21 cellular contexts compared by ENCODE assay signal in genomic region chr2:18476484-18476883, GRCh38.
DNase-seq lines count a peak whose midpoint lies in the region; ATAC-seq, FAIRE-seq and TF ChIP-seq lines count a peak whose summit lies in the region.
"Had no signal": no experiment of that assay in that cellular context is flagged by ENCODE, and none has a peak within 500 bp of the region (broad histone marks: within the 10 kb centered on the region; RNA-seq: fewer than 3 reads in every experiment).

No MANE protein-coding gene starts in this region.

- no peak for TF ChIP-seq RAD21 in SK-N-SH (IDR thresholded peaks at IDR 0.05; ENCODE audit: low read length)

- H3K4me1 ChIP-seq in SK-N-SH (ENCODE audit: control insufficient read depth in 1 of 2, insufficient read depth in 2 of 2, low read depth in 1 of 2, low read length in 1 of 2), result peaks cover 9 to 13% of the 10 kb centered on the region in 2 experiments; a peak in 3 of 4 replicates
- H3K4me1 ChIP-seq: A549; BLaER1 treated with 17β-estradiol and CSF1 and Interleukin-3, amounts not matched to agents 10 nM and 100 nM; Caco-2 had no signal

- H4K20me1 ChIP-seq in SK-N-SH (ENCODE audit: insufficient read depth), result no peaks in the 10 kb centered on the region
- H4K20me1 ChIP-seq: BLaER1 treated with 17β-estradiol and CSF1 and Interleukin-3, amounts not matched to agents 10 nM and 100 nM had no signal

- no peak for TF ChIP-seq EP300 in SK-N-SH (IDR thresholded peaks at IDR 0.05; ENCODE audit: borderline replicate concordance in 1 of 2, low read depth in 1 of 2, low read length in 1 of 2)

- H3F3A ChIP-seq in SK-N-SH (replicated peaks; ENCODE audit: insufficient read depth), result no peaks in the 10 kb centered on the region

- TF ChIP-seq CTCF in SK-N-SH (IDR thresholded peaks at IDR 0.05) (no peak), epithelial cell of esophagus (IDR thresholded peaks at IDR 0.05; ENCODE audit: insufficient read depth, low read depth, low read length, missing control alignments) (no peak)

- FAIRE-seq in urothelium cell line (lab: Jason Lieb, UNC), result peak; percentile 71
- FAIRE-seq: A549, D721Med, G401.6, GM12891, GM19239 had no signal

- H3K4me2 ChIP-seq in SK-N-SH, result no peak overlapping the region
- H3K4me2 ChIP-seq: A549; BLaER1 treated with 17β-estradiol and CSF1 and Interleukin-3, amounts not matched to agents 10 nM and 100 nM had no signal

- no peak overlapping the region for H3K27ac ChIP-seq in SK-N-SH (ENCODE audit: low read depth in 2 of 2, low read length in 1 of 2)
- H3K27ac ChIP-seq: 22Rv1; A549; BLaER1 treated with 17β-estradiol and CSF1 and Interleukin-3, amounts not matched to agents 10 nM and 100 nM; C4-2B had no signal

- no peak for ATAC-seq in SK-N-SH treated with all-trans-retinoic acid at 6 μM for 48 hours
- ATAC-seq: A549; CD8-positive, alpha-beta T cell had no signal

- no peaks in the 10 kb centered on the region for H3K27me3 ChIP-seq in SK-N-SH (ENCODE audit: insufficient read depth)
- H3K27me3 ChIP-seq: BLaER1 treated with 17β-estradiol and CSF1 and Interleukin-3, amounts not matched to agents 10 nM and 100 nM had no signal

- H2AFZ ChIP-seq in SK-N-SH (ENCODE audit: low read depth), result no peak overlapping the region

- DNase-seq in SK-N-SH (no peak), epithelial cell of esophagus (ENCODE audit: low read depth) (peak; percentile 46), urothelium cell line (ENCODE audit: low spot score) (no peak), GM19240 (ENCODE audit: insufficient read length, low spot score) (no peak)
- no peak for DNase-seq in activated CD8-positive, alpha-beta memory T cell treated with anti-CD3 and anti-CD28 coated beads for 24 hours
- DNase-seq: AML-193; Caco-2; Calu3; CD4-positive, alpha-beta T cell; CD8-positive, alpha-beta T cell; DMS79 treated with DMSO at 0.1 percent for 48 hours; GF-D8 had no signal

- H3K9me2 ChIP-seq in SK-N-SH, result no peaks in the 10 kb centered on the region

- H3K9me3 ChIP-seq in SK-N-SH, result no peaks in the 10 kb centered on the region
- H3K9me3 ChIP-seq: A549; BLaER1 treated with 17β-estradiol and CSF1 and Interleukin-3, amounts not matched to agents 10 nM and 100 nM; Caco-2 had no signal

- POLR2A ChIA-PET in SK-N-SH (lab: Yijun Ruan, JAX), result no interaction called here

- CTCF ChIA-PET in SK-N-SH (lab: Yijun Ruan, JAX), result interaction anchor here (1.3 kb wide), 1 partner anchor 44 kb away, joined by 3 read pairs; no protein-coding TSS in a partner anchor

- no peak overlapping the region for H3K9ac ChIP-seq in SK-N-SH
- H3K9ac ChIP-seq: BLaER1 treated with 17β-estradiol and CSF1 and Interleukin-3, amounts not matched to agents 10 nM and 100 nM had no signal

- H3K4me3 ChIP-seq in SK-N-SH (ENCODE audit: low read depth in 2 of 2, low read length in 1 of 2), result no peak overlapping the region
- no peak overlapping the region for H3K4me3 ChIP-seq in epithelial cell of esophagus (ENCODE audit: low read length)
- H3K4me3 ChIP-seq: A549; BLaER1 treated with 17β-estradiol and CSF1 and Interleukin-3, amounts not matched to agents 10 nM and 100 nM had no signal

- H3K36me3 ChIP-seq in SK-N-SH (replicated peaks in 1 of 2; ENCODE audit: control insufficient read depth in 1 of 2, insufficient read depth in 2 of 2, low read length in 1 of 2), result no peaks in the 10 kb centered on the region
- H3K36me3 ChIP-seq: BLaER1 treated with 17β-estradiol and CSF1 and Interleukin-3, amounts not matched to agents 10 nM and 100 nM had no signal

- WGBS in SK-N-SH (ENCODE audit: low lambda C conversion rate), result 83% methylated on average over 3 of the region's 3 CpGs

- no peaks in the 10 kb centered on the region for H3K79me2 ChIP-seq in SK-N-SH (ENCODE audit: insufficient read depth)

TF ChIP-seq in SK-N-SH, 30 proteins besides CTCF, POLR2A, EP300 and RAD21:
- TF ChIP-seq GATA2 (CRISPR knock-in tag; IDR thresholded peaks at IDR 0.05) (no peak), CHD2 (IDR thresholded peaks at IDR 0.05; ENCODE audit: low read length, partially characterized antibody) (no peak), REST (IDR thresholded peaks at IDR 0.05; ENCODE audit: low read depth, low read length) (peak; percentile 76; the same call in 1 of the 2 replicates)

TF ChIP-seq in SK-N-SH treated with all-trans-retinoic acid at 6 μM for 48 hours, 23 proteins besides CTCF, POLR2A, EP300 and RAD21:
- TF ChIP-seq CSRNP3 (CRISPR knock-in tag; IDR thresholded peaks at IDR 0.05) (no peak), ZNF8 (CRISPR knock-in tag; IDR thresholded peaks at IDR 0.05) (no peak), POU6F1 (CRISPR knock-in tag; IDR thresholded peaks at IDR 0.05; ENCODE audit: borderline replicate concordance, low read depth) (no peak), ZFP3 (CRISPR knock-in tag; IDR thresholded peaks at IDR 0.05) (no peak), RARB (CRISPR knock-in tag; IDR thresholded peaks at IDR 0.05) (no peak), ESRRG (CRISPR knock-in tag; IDR thresholded peaks at IDR 0.05) (no peak), ARNTL (CRISPR knock-in tag; IDR thresholded peaks at IDR 0.05; ENCODE audit: borderline replicate concordance, low read depth) (no peak), ZFP30 (CRISPR knock-in tag; IDR thresholded peaks at IDR 0.05) (no peak), PPARA (CRISPR knock-in tag; IDR thresholded peaks at IDR 0.05; ENCODE audit: borderline replicate concordance) (no peak), PATZ1 (CRISPR knock-in tag; IDR thresholded peaks at IDR 0.05; ENCODE audit: borderline replicate concordance) (no peak)
